Comparison of ENCODE assay signal across 1 cellular context in the genomic region with DNA sequence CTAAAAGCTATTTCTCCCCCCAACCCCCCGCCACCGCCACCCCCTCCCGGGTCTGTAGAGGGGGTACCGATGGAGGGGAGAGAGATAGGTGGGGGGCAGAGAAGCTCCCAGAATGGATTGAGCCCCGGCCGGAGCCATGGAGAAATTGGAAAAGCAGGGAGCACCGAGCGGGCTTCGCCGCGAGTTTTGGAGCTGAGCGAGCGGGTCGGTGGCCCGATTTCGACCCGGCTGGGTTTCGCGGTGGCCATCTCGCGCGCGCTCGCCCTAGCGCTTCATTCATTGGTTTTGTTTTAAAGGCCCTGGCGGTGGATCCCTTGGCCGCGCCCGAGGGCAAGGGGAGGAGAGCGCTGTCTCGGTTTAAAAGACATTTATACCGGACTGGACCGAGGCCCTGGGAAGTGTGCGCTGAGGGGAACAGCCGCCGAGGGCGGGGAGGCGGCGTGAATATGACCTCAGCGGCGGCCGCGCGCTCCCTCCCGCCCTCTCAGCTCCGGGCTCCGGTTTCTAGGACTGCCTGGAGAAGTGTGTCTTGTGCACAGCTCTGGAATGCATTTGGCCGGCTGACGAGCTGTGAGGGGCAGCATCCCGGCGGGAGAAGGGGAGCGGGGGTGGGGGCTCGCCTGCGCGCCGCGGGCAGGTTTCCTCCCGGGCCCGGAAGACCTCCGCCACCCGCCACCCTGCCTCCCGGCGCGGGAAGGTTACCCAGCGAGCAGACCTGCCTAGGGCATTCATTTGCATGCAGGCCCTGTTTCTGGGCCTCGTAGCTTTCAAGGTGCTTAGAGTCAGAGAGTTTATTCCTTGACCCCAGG.
TF ChIP-seq lines count a peak whose summit lies in the region.

No MANE protein-coding gene starts in this region.

TF ChIP-seq in GM12878, 131 proteins besides CTCF, POLR2A, EP300 and RAD21 (continued from another document and continues in another):
- TF ChIP-seq, protein P1, sequence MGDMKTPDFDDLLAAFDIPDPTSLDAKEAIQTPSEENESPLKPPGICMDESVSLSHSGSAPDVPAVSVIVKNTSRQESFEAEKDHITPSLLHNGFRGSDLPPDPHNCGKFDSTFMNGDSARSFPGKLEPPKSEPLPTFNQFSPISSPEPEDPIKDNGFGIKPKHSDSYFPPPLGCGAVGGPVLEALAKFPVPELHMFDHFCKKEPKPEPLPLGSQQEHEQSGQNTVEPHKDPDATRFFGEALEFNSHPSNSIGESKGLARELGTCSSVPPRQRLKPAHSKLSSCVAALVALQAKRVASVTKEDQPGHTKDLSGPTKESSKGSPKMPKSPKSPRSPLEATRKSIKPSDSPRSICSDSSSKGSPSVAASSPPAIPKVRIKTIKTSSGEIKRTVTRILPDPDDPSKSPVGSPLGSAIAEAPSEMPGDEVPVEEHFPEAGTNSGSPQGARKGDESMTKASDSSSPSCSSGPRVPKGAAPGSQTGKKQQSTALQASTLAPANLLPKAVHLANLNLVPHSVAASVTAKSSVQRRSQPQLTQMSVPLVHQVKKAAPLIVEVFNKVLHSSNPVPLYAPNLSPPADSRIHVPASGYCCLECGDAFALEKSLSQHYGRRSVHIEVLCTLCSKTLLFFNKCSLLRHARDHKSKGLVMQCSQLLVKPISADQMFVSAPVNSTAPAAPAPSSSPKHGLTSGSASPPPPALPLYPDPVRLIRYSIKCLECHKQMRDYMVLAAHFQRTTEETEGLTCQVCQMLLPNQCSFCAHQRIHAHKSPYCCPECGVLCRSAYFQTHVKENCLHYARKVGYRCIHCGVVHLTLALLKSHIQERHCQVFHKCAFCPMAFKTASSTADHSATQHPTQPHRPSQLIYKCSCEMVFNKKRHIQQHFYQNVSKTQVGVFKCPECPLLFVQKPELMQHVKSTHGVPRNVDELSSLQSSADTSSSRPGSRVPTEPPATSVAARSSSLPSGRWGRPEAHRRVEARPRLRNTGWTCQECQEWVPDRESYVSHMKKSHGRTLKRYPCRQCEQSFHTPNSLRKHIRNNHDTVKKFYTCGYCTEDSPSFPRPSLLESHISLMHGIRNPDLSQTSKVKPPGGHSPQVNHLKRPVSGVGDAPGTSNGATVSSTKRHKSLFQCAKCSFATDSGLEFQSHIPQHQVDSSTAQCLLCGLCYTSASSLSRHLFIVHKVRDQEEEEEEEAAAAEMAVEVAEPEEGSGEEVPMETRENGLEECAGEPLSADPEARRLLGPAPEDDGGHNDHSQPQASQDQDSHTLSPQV (IDR thresholded peaks at IDR 0.05), result no peak
- TF ChIP-seq CEBPB (IDR thresholded peaks at IDR 0.05; ENCODE audit: borderline replicate concordance in 1 of 2, low read depth in 2 of 2, low read length in 2 of 2), result no peak
- TF ChIP-seq NBN (IDR thresholded peaks at IDR 0.05), result no peak
- TF ChIP-seq BCL11A (IDR thresholded peaks at IDR 0.05; ENCODE audit: low read depth, low read length), result no peak
- no peak for TF ChIP-seq RFX5 (IDR thresholded peaks at IDR 0.05; ENCODE audit: low read depth, low read length)
- TF ChIP-seq ZNF384 (IDR thresholded peaks at IDR 0.05; ENCODE audit: borderline replicate concordance, low read depth, low read length), result no peak
- no peak for TF ChIP-seq MYB (IDR thresholded peaks at IDR 0.05; ENCODE audit: borderline replicate concordance, low read depth, low read length)
- TF ChIP-seq TAF1 (IDR thresholded peaks at IDR 0.05; ENCODE audit: borderline replicate concordance, low read depth, low read length), result no peak
- TF ChIP-seq SREBF1 (IDR thresholded peaks at IDR 0.05; ENCODE audit: low read length), result no peak
- no peak for TF ChIP-seq GABPA (IDR thresholded peaks at IDR 0.05; ENCODE audit: low read depth)
- TF ChIP-seq ZNF217 (IDR thresholded peaks at IDR 0.05), result no peak
- TF ChIP-seq TCF12 (IDR thresholded peaks at IDR 0.05; ENCODE audit: low read depth, low read length), result no peak
- no peak for TF ChIP-seq ASH2L (IDR thresholded peaks at IDR 0.05; ENCODE audit: borderline replicate concordance, low read depth)
- peak; percentile 71 for TF ChIP-seq IKZF1 (conservative IDR thresholded peaks at IDR 0.05)
- TF ChIP-seq, protein P2, sequence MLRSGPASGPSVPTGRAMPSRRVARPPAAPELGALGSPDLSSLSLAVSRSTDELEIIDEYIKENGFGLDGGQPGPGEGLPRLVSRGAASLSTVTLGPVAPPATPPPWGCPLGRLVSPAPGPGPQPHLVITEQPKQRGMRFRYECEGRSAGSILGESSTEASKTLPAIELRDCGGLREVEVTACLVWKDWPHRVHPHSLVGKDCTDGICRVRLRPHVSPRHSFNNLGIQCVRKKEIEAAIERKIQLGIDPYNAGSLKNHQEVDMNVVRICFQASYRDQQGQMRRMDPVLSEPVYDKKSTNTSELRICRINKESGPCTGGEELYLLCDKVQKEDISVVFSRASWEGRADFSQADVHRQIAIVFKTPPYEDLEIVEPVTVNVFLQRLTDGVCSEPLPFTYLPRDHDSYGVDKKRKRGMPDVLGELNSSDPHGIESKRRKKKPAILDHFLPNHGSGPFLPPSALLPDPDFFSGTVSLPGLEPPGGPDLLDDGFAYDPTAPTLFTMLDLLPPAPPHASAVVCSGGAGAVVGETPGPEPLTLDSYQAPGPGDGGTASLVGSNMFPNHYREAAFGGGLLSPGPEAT (IDR thresholded peaks at IDR 0.05; ENCODE audit: low read depth), result peak; percentile 53
- no peak for TF ChIP-seq ETV6 (conservative IDR thresholded peaks at IDR 0.05 in 1 of 2, IDR thresholded peaks at IDR 0.05 in 1 of 2; ENCODE audit: borderline replicate concordance in 1 of 2, low read depth in 1 of 2)
- TF ChIP-seq ESRRA (IDR thresholded peaks at IDR 0.05; ENCODE audit: low read length), result no peak
- TF ChIP-seq, protein P3, sequence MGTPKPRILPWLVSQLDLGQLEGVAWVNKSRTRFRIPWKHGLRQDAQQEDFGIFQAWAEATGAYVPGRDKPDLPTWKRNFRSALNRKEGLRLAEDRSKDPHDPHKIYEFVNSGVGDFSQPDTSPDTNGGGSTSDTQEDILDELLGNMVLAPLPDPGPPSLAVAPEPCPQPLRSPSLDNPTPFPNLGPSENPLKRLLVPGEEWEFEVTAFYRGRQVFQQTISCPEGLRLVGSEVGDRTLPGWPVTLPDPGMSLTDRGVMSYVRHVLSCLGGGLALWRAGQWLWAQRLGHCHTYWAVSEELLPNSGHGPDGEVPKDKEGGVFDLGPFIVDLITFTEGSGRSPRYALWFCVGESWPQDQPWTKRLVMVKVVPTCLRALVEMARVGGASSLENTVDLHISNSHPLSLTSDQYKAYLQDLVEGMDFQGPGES (IDR thresholded peaks at IDR 0.05), result no peak
- no peak for TF ChIP-seq HCFC1 (IDR thresholded peaks at IDR 0.05; ENCODE audit: low read length)
- TF ChIP-seq FOXK2 (IDR thresholded peaks at IDR 0.05), result no peak
- TF ChIP-seq ZBED1 (IDR thresholded peaks at IDR 0.05; ENCODE audit: borderline replicate concordance), result no peak
- no peak for TF ChIP-seq SUZ12 (IDR thresholded peaks at IDR 0.05; ENCODE audit: unreplicated experiment)
- TF ChIP-seq, protein P4, sequence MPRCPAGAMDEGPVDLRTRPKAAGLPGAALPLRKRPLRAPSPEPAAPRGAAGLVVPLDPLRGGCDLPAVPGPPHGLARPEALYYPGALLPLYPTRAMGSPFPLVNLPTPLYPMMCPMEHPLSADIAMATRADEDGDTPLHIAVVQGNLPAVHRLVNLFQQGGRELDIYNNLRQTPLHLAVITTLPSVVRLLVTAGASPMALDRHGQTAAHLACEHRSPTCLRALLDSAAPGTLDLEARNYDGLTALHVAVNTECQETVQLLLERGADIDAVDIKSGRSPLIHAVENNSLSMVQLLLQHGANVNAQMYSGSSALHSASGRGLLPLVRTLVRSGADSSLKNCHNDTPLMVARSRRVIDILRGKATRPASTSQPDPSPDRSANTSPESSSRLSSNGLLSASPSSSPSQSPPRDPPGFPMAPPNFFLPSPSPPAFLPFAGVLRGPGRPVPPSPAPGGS (IDR thresholded peaks at IDR 0.05; ENCODE audit: borderline replicate concordance, insufficient read depth, low read depth, low read length, poor library complexity, severe bottlenecking), result no peak
- no peak for TF ChIP-seq JUNB (IDR thresholded peaks at IDR 0.05)
- TF ChIP-seq, protein P5, sequence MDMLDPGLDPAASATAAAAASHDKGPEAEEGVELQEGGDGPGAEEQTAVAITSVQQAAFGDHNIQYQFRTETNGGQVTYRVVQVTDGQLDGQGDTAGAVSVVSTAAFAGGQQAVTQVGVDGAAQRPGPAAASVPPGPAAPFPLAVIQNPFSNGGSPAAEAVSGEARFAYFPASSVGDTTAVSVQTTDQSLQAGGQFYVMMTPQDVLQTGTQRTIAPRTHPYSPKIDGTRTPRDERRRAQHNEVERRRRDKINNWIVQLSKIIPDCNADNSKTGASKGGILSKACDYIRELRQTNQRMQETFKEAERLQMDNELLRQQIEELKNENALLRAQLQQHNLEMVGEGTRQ (IDR thresholded peaks at IDR 0.05; ENCODE audit: borderline replicate concordance, low read depth, low read length), result no peak
- peak; percentile 62; the same call in 1 of the 2 replicates for TF ChIP-seq EED (IDR thresholded peaks at IDR 0.05; ENCODE audit: low read depth)
- TF ChIP-seq, protein P6, sequence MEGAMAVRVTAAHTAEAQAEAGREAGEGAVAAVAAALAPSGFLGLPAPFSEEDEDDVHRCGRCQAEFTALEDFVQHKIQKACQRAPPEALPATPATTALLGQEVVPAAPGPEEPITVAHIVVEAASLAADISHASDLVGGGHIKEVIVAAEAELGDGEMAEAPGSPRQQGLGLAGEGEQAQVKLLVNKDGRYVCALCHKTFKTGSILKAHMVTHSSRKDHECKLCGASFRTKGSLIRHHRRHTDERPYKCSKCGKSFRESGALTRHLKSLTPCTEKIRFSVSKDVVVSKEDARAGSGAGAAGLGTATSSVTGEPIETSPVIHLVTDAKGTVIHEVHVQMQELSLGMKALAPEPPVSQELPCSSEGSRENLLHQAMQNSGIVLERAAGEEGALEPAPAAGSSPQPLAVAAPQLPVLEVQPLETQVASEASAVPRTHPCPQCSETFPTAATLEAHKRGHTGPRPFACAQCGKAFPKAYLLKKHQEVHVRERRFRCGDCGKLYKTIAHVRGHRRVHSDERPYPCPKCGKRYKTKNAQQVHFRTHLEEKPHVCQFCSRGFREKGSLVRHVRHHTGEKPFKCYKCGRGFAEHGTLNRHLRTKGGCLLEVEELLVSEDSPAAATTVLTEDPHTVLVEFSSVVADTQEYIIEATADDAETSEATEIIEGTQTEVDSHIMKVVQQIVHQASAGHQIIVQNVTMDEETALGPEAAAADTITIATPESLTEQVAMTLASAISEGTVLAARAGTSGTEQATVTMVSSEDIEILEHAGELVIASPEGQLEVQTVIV (IDR thresholded peaks at IDR 0.05; ENCODE audit: borderline replicate concordance, partially characterized antibody), result no peak
- no peak for TF ChIP-seq FOXM1 (IDR thresholded peaks at IDR 0.05; ENCODE audit: low read depth, low read length)
- no peak for TF ChIP-seq SIX5 (IDR thresholded peaks at IDR 0.05; ENCODE audit: low read depth, low read length, severe bottlenecking)
- TF ChIP-seq POLR2AphosphoS5 (IDR thresholded peaks at IDR 0.05; ENCODE audit: low read length), result peak; percentile 30; the same call in 1 of the 2 replicates
- TF ChIP-seq GATAD2B (conservative IDR thresholded peaks at IDR 0.05; ENCODE audit: low read depth), result 0 out of 2 replicates have a peak, but pooled peaks have one; percentile 56
- TF ChIP-seq, protein P7, sequence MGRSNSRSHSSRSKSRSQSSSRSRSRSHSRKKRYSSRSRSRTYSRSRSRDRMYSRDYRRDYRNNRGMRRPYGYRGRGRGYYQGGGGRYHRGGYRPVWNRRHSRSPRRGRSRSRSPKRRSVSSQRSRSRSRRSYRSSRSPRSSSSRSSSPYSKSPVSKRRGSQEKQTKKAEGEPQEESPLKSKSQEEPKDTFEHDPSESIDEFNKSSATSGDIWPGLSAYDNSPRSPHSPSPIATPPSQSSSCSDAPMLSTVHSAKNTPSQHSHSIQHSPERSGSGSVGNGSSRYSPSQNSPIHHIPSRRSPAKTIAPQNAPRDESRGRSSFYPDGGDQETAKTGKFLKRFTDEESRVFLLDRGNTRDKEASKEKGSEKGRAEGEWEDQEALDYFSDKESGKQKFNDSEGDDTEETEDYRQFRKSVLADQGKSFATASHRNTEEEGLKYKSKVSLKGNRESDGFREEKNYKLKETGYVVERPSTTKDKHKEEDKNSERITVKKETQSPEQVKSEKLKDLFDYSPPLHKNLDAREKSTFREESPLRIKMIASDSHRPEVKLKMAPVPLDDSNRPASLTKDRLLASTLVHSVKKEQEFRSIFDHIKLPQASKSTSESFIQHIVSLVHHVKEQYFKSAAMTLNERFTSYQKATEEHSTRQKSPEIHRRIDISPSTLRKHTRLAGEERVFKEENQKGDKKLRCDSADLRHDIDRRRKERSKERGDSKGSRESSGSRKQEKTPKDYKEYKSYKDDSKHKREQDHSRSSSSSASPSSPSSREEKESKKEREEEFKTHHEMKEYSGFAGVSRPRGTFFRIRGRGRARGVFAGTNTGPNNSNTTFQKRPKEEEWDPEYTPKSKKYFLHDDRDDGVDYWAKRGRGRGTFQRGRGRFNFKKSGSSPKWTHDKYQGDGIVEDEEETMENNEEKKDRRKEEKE (IDR thresholded peaks at IDR 0.05), result no peak
- 0 out of 2 replicates have a peak, but pooled peaks have one; percentile 4 for TF ChIP-seq CBX5 (IDR thresholded peaks at IDR 0.05; ENCODE audit: low read depth)
- TF ChIP-seq, protein P8, sequence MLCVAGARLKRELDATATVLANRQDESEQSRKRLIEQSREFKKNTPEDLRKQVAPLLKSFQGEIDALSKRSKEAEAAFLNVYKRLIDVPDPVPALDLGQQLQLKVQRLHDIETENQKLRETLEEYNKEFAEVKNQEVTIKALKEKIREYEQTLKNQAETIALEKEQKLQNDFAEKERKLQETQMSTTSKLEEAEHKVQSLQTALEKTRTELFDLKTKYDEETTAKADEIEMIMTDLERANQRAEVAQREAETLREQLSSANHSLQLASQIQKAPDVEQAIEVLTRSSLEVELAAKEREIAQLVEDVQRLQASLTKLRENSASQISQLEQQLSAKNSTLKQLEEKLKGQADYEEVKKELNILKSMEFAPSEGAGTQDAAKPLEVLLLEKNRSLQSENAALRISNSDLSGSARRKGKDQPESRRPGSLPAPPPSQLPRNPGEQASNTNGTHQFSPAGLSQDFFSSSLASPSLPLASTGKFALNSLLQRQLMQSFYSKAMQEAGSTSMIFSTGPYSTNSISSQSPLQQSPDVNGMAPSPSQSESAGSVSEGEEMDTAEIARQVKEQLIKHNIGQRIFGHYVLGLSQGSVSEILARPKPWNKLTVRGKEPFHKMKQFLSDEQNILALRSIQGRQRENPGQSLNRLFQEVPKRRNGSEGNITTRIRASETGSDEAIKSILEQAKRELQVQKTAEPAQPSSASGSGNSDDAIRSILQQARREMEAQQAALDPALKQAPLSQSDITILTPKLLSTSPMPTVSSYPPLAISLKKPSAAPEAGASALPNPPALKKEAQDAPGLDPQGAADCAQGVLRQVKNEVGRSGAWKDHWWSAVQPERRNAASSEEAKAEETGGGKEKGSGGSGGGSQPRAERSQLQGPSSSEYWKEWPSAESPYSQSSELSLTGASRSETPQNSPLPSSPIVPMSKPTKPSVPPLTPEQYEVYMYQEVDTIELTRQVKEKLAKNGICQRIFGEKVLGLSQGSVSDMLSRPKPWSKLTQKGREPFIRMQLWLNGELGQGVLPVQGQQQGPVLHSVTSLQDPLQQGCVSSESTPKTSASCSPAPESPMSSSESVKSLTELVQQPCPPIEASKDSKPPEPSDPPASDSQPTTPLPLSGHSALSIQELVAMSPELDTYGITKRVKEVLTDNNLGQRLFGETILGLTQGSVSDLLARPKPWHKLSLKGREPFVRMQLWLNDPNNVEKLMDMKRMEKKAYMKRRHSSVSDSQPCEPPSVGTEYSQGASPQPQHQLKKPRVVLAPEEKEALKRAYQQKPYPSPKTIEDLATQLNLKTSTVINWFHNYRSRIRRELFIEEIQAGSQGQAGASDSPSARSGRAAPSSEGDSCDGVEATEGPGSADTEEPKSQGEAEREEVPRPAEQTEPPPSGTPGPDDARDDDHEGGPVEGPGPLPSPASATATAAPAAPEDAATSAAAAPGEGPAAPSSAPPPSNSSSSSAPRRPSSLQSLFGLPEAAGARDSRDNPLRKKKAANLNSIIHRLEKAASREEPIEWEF (IDR thresholded peaks at IDR 0.05; ENCODE audit: insufficient replicate concordance, low read depth, low read length), result no peak
